In the genomic region with DNA sequence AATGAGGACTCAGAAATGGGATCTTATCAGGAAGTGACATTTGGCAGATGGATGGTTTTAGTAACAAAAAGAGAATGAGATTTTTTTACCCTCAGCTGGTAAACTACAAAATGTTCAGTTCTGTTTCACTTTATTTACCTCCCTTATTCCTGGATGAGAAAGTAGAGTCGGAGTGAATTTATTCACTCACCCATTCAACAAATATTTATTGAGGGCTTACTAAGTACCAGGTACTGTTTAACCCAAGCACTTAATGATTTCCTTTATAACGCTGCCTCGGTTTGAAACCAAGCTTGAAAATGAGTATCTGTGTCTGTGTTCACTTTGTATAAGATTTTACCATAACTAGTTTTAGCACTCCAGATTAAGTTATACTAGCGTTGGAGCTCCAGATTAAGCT, we compare ENCODE assay signal across 23 cellular contexts. TPM values are rescaled to one million over a fixed set of nuclear protein-coding genes. Genes with fewer than 3 reads are reported as not detected.
DNase-seq lines count a peak whose midpoint lies in the region; ATAC-seq and TF ChIP-seq lines count a peak whose summit lies in the region.
"Had no signal": no experiment of that assay in that cellular context is flagged by ENCODE, and none has a peak within 500 bp of the region (broad histone marks: within the 10 kb centered on the region; RNA-seq: fewer than 3 reads in every experiment).

No MANE protein-coding gene starts in this region.

- intact Hi-C loops in CD4-positive, alpha-beta T cell (cut with DNase I, micrococcal nuclease), result no loop called here
- intact Hi-C loops in activated T-helper 1 cell treated with anti-CD3 and anti-CD28 coated beads, Interleukin-12 subunit alpha, Interleukin-12 subunit beta, Interleukin-2, Interleukin-4 antibody, amounts not matched to agents 30 ng/mL and 10 ng/mL and 1 ng/mL, durations not matched to agents 14 hours and 24 hours and 36 hours (cut with micrococcal nuclease), result no loop called here
- intact Hi-C loops in spleen (cut with DNase I; ENCODE audit: low total_unique reads), result no loop called here

- H3K27me3 ChIP-seq in CD4-positive, alpha-beta T cell (ENCODE audit: control insufficient read depth, insufficient read depth, low read length), result no peaks in the 10 kb centered on the region
- H3K27me3 ChIP-seq in spleen (replicated peaks in 1 of 7), result no peaks in the 10 kb centered on the region
- H3K27me3 ChIP-seq: uterus had no signal

- no peak for DNase-seq in T-helper 2 cell treated with Interferon-gamma antibody and Interleukin-4, amounts not matched to agents 5 μg/mL and 100 μg/mL, for 36 hours (ENCODE audit: low spot score)
- no peak for DNase-seq in T-helper 2 cell
- DNase-seq in CD4-positive, alpha-beta T cell, result no peak
- DNase-seq in activated T-helper 1 cell treated with anti-CD3 and anti-CD28 coated beads, Interleukin-12 subunit alpha, Interleukin-12 subunit beta, Interleukin-2, Interleukin-4 antibody, amounts not matched to agents 30 ng/mL and 10 ng/mL and 1 ng/mL, durations not matched to agents 14 hours and 24 hours and 36 hours (ENCODE audit: low spot score), result no peak
- DNase-seq in putamen (ENCODE audit: low spot score), result no peak
- DNase-seq in spleen, result no peak
- DNase-seq: activated gamma-delta T cell; NCI-H1694; NCI-H2227 treated with DMSO at 0.1 percent for 48 hours; SHP77 treated with DMSO at 0.1 percent for 48 hours; stimulated activated CD8-positive, alpha-beta memory T cell treated with anti-CD3 and anti-CD28 coated beads, Interleukin-4, amount 100 ng/mL, for 48 hours; substantia nigra; uterus had no signal

- peaks cover 87% of the 10 kb centered on the region for H3K4me1 Mint-ChIP-seq in T-helper 2 cell treated with Interferon-gamma antibody and Interleukin-4, amounts not matched to agents 5 μg/mL and 100 μg/mL, for 36 hours (ENCODE audit: low read depth)
- H3K4me1 Mint-ChIP-seq in CD4-positive, alpha-beta T cell (ENCODE audit: low read depth), result peaks cover 93% of the 10 kb centered on the region
- H3K4me1 Mint-ChIP-seq in activated T-helper 1 cell treated with anti-CD3 and anti-CD28 coated beads, Interleukin-12 subunit alpha, Interleukin-12 subunit beta, Interleukin-2, Interleukin-4 antibody, amounts not matched to agents 30 ng/mL and 10 ng/mL and 1 ng/mL, durations not matched to agents 14 hours and 24 hours and 36 hours (ENCODE audit: low read depth), result peaks cover 95% of the 10 kb centered on the region

- peaks cover 44% of the 10 kb centered on the region for H3K36me3 Mint-ChIP-seq in T-helper 2 cell treated with Interferon-gamma antibody and Interleukin-4, amounts not matched to agents 5 μg/mL and 100 μg/mL, for 36 hours (ENCODE audit: low read depth)
- no peaks in the 10 kb centered on the region for H3K36me3 Mint-ChIP-seq in CD4-positive, alpha-beta T cell (ENCODE audit: low read depth)
- peaks cover 27% of the 10 kb centered on the region for H3K36me3 Mint-ChIP-seq in activated T-helper 1 cell treated with anti-CD3 and anti-CD28 coated beads, Interleukin-12 subunit alpha, Interleukin-12 subunit beta, Interleukin-2, Interleukin-4 antibody, amounts not matched to agents 30 ng/mL and 10 ng/mL and 1 ng/mL, durations not matched to agents 14 hours and 24 hours and 36 hours (ENCODE audit: low read depth)

- peaks cover 3% of the 10 kb centered on the region for H3K36me3 ChIP-seq in mesodermal cell (ENCODE audit: control insufficient read depth, insufficient read depth, low read length)
- H3K36me3 ChIP-seq in spleen, result peaks cover 0 to 50% (median 0%) of the 10 kb centered on the region in 6 donors
- H3K36me3 ChIP-seq: uterus had no signal

- no peaks in the 10 kb centered on the region for H3K9me3 Mint-ChIP-seq in T-helper 2 cell treated with Interferon-gamma antibody and Interleukin-4, amounts not matched to agents 5 μg/mL and 100 μg/mL, for 36 hours
- H3K9me3 Mint-ChIP-seq in CD4-positive, alpha-beta T cell, result no peaks in the 10 kb centered on the region
- no peaks in the 10 kb centered on the region for H3K9me3 Mint-ChIP-seq in activated T-helper 1 cell treated with anti-CD3 and anti-CD28 coated beads, Interleukin-12 subunit alpha, Interleukin-12 subunit beta, Interleukin-2, Interleukin-4 antibody, amounts not matched to agents 30 ng/mL and 10 ng/mL and 1 ng/mL, durations not matched to agents 14 hours and 24 hours and 36 hours

- TF ChIP-seq CTCF in CD4-positive, alpha-beta T cell (IDR thresholded peaks at IDR 0.05), result no peak
- no peak for TF ChIP-seq CTCF in spleen (IDR thresholded peaks at IDR 0.05 in 8 of 11, conservative IDR thresholded peaks at IDR 0.05 in 3 of 11)

- POLR2A ChIA-PET in CD4-positive, alpha-beta T cell (lab: Charles Lee), result interaction anchor here (0.5 to 6.9 kb wide), 4 partner anchors 102 to 456 kb away, joined by 3 to 111 read pairs (median 6); a partner anchor contains a TSS

- WGBS in mesodermal cell (ENCODE audit: insufficient coverage in 2 of 2), 2 experiments, result 100% methylated on average over 1 of the region's 4 CpGs; no CpG with 5 or more reads in 1 of the 2 experiments
- 92 to 97% (median 94%) methylated on average over 4 of the region's 4 CpGs for WGBS in spleen, 5 donors

- H3K4me1 ChIP-seq in mesodermal cell (ENCODE audit: control insufficient read depth, insufficient read depth, low read length, poor library complexity, severe bottlenecking) (peaks cover 14% of the 10 kb centered on the region), spleen (peaks cover 9 to 97% (median 47%) of the 10 kb centered on the region in 6 donors)
- H3K4me1 ChIP-seq: uterus had no signal

- CTCF ChIA-PET in CD4-positive, alpha-beta T cell (lab: Charles Lee), result interaction anchor here (0.8 kb wide), 1 partner anchor 56 kb away, joined by 3 read pairs; no protein-coding TSS in a partner anchor

- no peak for TF ChIP-seq POLR2A in spleen (IDR thresholded peaks at IDR 0.05)

- peak overlapping the region; percentile 82 for H3K4me3 Mint-ChIP-seq in T-helper 2 cell treated with Interferon-gamma antibody and Interleukin-4, amounts not matched to agents 5 μg/mL and 100 μg/mL, for 36 hours
- H3K4me3 Mint-ChIP-seq in CD4-positive, alpha-beta T cell, result peak overlapping the region; percentile 20
- peak overlapping the region; percentile 73 for H3K4me3 Mint-ChIP-seq in activated T-helper 1 cell treated with anti-CD3 and anti-CD28 coated beads, Interleukin-12 subunit alpha, Interleukin-12 subunit beta, Interleukin-2, Interleukin-4 antibody, amounts not matched to agents 30 ng/mL and 10 ng/mL and 1 ng/mL, durations not matched to agents 14 hours and 24 hours and 36 hours

- no peaks in the 10 kb centered on the region for H3K9me3 ChIP-seq in CD4-positive, alpha-beta T cell (ENCODE audit: control insufficient read depth, low read length)
- H3K9me3 ChIP-seq in mesodermal cell (ENCODE audit: control insufficient read depth, low read length) (no peaks in the 10 kb centered on the region), spleen (no peaks in the 10 kb centered on the region)
- H3K9me3 ChIP-seq: uterus had no signal

- H3K4me3 ChIP-seq in mesodermal cell (ENCODE audit: extremely low read depth, insufficient read depth, low read length, poor library complexity, severe bottlenecking) (no peak overlapping the region), spleen (no peak overlapping the region)
- H3K4me3 ChIP-seq: uterus had no signal

- peak overlapping the region; percentile 13 for H3K27ac ChIP-seq in CD4-positive, alpha-beta T cell (ENCODE audit: low read depth, low read length)
- H3K27ac ChIP-seq in mesodermal cell (ENCODE audit: low read depth, low read length, severe bottlenecking) (peak overlapping the region; percentile 13), spleen (peak overlapping the region in 4 of 8 donors; percentile 63 to 78 (median 70))
- H3K27ac ChIP-seq: KMS-11, uterus, WERI-Rb-1 had no signal

- H3K27me3 Mint-ChIP-seq in T-helper 2 cell treated with Interferon-gamma antibody and Interleukin-4, amounts not matched to agents 5 μg/mL and 100 μg/mL, for 36 hours (ENCODE audit: low read depth), result no peaks in the 10 kb centered on the region
- H3K27me3 Mint-ChIP-seq in CD4-positive, alpha-beta T cell, result no peaks in the 10 kb centered on the region
- no peaks in the 10 kb centered on the region for H3K27me3 Mint-ChIP-seq in activated T-helper 1 cell treated with anti-CD3 and anti-CD28 coated beads, Interleukin-12 subunit alpha, Interleukin-12 subunit beta, Interleukin-2, Interleukin-4 antibody, amounts not matched to agents 30 ng/mL and 10 ng/mL and 1 ng/mL, durations not matched to agents 14 hours and 24 hours and 36 hours (ENCODE audit: insufficient read depth)

- H3K27ac Mint-ChIP-seq in T-helper 2 cell treated with Interferon-gamma antibody and Interleukin-4, amounts not matched to agents 5 μg/mL and 100 μg/mL, for 36 hours, result peak overlapping the region; percentile 94
- H3K27ac Mint-ChIP-seq in CD4-positive, alpha-beta T cell, result peak overlapping the region; percentile 94
- peak overlapping the region; percentile 96 for H3K27ac Mint-ChIP-seq in activated T-helper 1 cell treated with anti-CD3 and anti-CD28 coated beads, Interleukin-12 subunit alpha, Interleukin-12 subunit beta, Interleukin-2, Interleukin-4 antibody, amounts not matched to agents 30 ng/mL and 10 ng/mL and 1 ng/mL, durations not matched to agents 14 hours and 24 hours and 36 hours

- ATAC-seq in CD4-positive, alpha-beta T cell (ENCODE audit: poor library complexity), result no peak
- ATAC-seq in GM21619 (IDR thresholded peaks at IDR 0.05; ENCODE audit: unreplicated experiment), result no peak
- ATAC-seq: HCT116 had no signal

RNA-seq across cellular contexts. Expression of a gene that starts 38.1 kb away (rescaled TPM):
- total RNA-seq in CD4-positive, alpha-beta T cell, result not detected
- total RNA-seq in activated T-helper 1 cell treated with anti-CD3 and anti-CD28 coated beads, Interleukin-12 subunit alpha, Interleukin-12 subunit beta, Interleukin-2, Interleukin-4 antibody, amounts not matched to agents 30 ng/mL and 10 ng/mL and 1 ng/mL, durations not matched to agents 14 hours and 24 hours and 36 hours, result not detected in 2 replicates
- not detected for polyA plus RNA-seq in mesodermal cell (2013, experiment 1 of 2)
- polyA plus RNA-seq in mesodermal cell (2013, experiment 2 of 2), result not detected
- not detected for total RNA-seq in spleen
- polyA plus RNA-seq in spleen, result not detected
- total RNA-seq: fibroblast of lung, left ventricle myocardium superior, mucosa of gallbladder, renal cortical epithelial cell, uterus had no signal
- polyA plus RNA-seq: BJ, fibroblast of lung had no signal

Comparison
In these comparisons a context has a peak if more than half of its experiments do, and no peak if none do; other contexts are left out.
1. H3K4me3 Mint-ChIP-seq: peak in every context shown above with its lines; median percentile 82 in T-helper 2 cell treated with Interferon-gamma antibody and Interleukin-4, amounts not matched to agents 5 μg/mL and 100 μg/mL, for 36 hours; 73 in activated T-helper 1 cell treated with anti-CD3 and anti-CD28 coated beads, Interleukin-12 subunit alpha, Interleukin-12 subunit beta, Interleukin-2, Interleukin-4 antibody, amounts not matched to agents 30 ng/mL and 10 ng/mL and 1 ng/mL, durations not matched to agents 14 hours and 24 hours and 36 hours; 20 in CD4-positive, alpha-beta T cell.